Comparison of ENCODE assay signal across 15 cellular contexts in genomic region chr21:37430184-37430821, GRCh38.
A peak's percentile ranks its signal among the peaks of the same experiment; 100 is the strongest.
DNase-seq lines count a peak whose midpoint lies in the region; ATAC-seq lines count a peak whose summit lies in the region.
"Had no signal": no experiment of that assay in that cellular context is flagged by ENCODE, and none has a peak within 500 bp of the region (broad histone marks: within the 10 kb centered on the region; RNA-seq: fewer than 3 reads in every experiment).

No MANE protein-coding gene starts in this region.

- H3K27ac ChIP-seq in CD8-positive, alpha-beta memory T cell (ENCODE audit: low read depth, low read length): no peak overlapping the region
- H3K27ac ChIP-seq in KOPT-K1 (ENCODE audit: low read depth, low read length, poor library complexity, severe bottlenecking): peak overlapping the region; percentile 68
- no peak overlapping the region for H3K27ac ChIP-seq in substantia nigra (ENCODE audit: low read depth, low read length, poor library complexity, severe bottlenecking)
- H3K27ac ChIP-seq: BLaER1 treated with 17β-estradiol and CSF1 and Interleukin-3, amounts not matched to agents 10 nM and 100 nM; SJCRH30 had no signal

- peak overlapping the region in 4 of 7 donors; percentile 10 to 65 (median 20) for H3K4me3 Mint-ChIP-seq in CD8-positive, alpha-beta memory T cell
- H3K4me3 Mint-ChIP-seq in effector memory CD8-positive, alpha-beta T cell: peak overlapping the region; percentile 42 to 47
- H3K4me3 Mint-ChIP-seq: dendritic cell treated with granulocyte-macrophage colony-stimulating factor and Interleukin-4, amounts not matched to agents 40 ng/mL and 50 ng/mL, for 4 days had no signal

- H3K36me3 Mint-ChIP-seq in CD8-positive, alpha-beta memory T cell: peaks cover 0 to 49% (median 21%) of the 10 kb centered on the region in 3 donors
- peaks cover 28% of the 10 kb centered on the region for H3K36me3 Mint-ChIP-seq in effector memory CD8-positive, alpha-beta T cell (ENCODE audit: insufficient read depth)

- no peaks in the 10 kb centered on the region for H3K27me3 ChIP-seq in CD8-positive, alpha-beta memory T cell (ENCODE audit: insufficient read depth, low read length, poor library complexity, severe bottlenecking)
- H3K27me3 ChIP-seq: BLaER1 treated with 17β-estradiol and CSF1 and Interleukin-3, amounts not matched to agents 10 nM and 100 nM; SJCRH30 had no signal

- H3K4me3 ChIP-seq in CD8-positive, alpha-beta memory T cell (ENCODE audit: low read length): no peak overlapping the region
- H3K4me3 ChIP-seq: BLaER1 treated with 17β-estradiol and CSF1 and Interleukin-3, amounts not matched to agents 10 nM and 100 nM; SJCRH30 had no signal

- no peak for DNase-seq in CD8-positive, alpha-beta memory T cell
- DNase-seq in effector memory CD8-positive, alpha-beta T cell: no peak
- DNase-seq in myocyte (ENCODE audit: low read depth): peak; percentile 43
- DNase-seq in substantia nigra (lab: John Stamatoyannopoulos, UW): no peak
- DNase-seq in SK-N-DZ (ENCODE audit: low spot score): no peak
- DNase-seq: foreskin melanocyte; NCI-H1436 treated with DMSO at 0.1 percent for 48 hours; NCI-H748 treated with DMSO at 0.1 percent for 48 hours; SJCRH30; stimulated activated naive CD4-positive, alpha-beta T cell treated with Interleukin-2 at 50 U/mL for 16 hours had no signal

- POLR2A ChIA-PET in CD8-positive, alpha-beta memory T cell (lab: Charles Lee): no interaction called here

- peak; percentile 8 for ATAC-seq in effector memory CD8-positive, alpha-beta T cell (replicated peaks)
- no peak for ATAC-seq in HG02938 (IDR thresholded peaks at IDR 0.05; ENCODE audit: unreplicated experiment)
- ATAC-seq in GM21367 (IDR thresholded peaks at IDR 0.05; ENCODE audit: unreplicated experiment): no peak

- H3K4me1 ChIP-seq in CD8-positive, alpha-beta memory T cell (ENCODE audit: insufficient read depth, low read length): peaks cover 38% of the 10 kb centered on the region

- H3K9me3 ChIP-seq in CD8-positive, alpha-beta memory T cell (ENCODE audit: low read length): no peaks in the 10 kb centered on the region
- no peaks in the 10 kb centered on the region for H3K9me3 ChIP-seq in KOPT-K1 (ENCODE audit: insufficient read depth, low read length, poor library complexity, severe bottlenecking)
- H3K9me3 ChIP-seq: SJCRH30 had no signal

- H3K27me3 Mint-ChIP-seq in CD8-positive, alpha-beta memory T cell: no peaks in the 10 kb centered on the region
- no peaks in the 10 kb centered on the region for H3K27me3 Mint-ChIP-seq in effector memory CD8-positive, alpha-beta T cell
- H3K27me3 Mint-ChIP-seq: dendritic cell treated with granulocyte-macrophage colony-stimulating factor and Interleukin-4, amounts not matched to agents 40 ng/mL and 50 ng/mL, for 4 days had no signal

- CTCF ChIA-PET in CD8-positive, alpha-beta memory T cell (lab: Charles Lee): interaction anchor here (2.0 kb wide), 1 partner anchor 21 kb away, joined by 5 read pairs; no protein-coding TSS in a partner anchor

- H3K9me3 Mint-ChIP-seq in CD8-positive, alpha-beta memory T cell: no peaks in the 10 kb centered on the region
- no peaks in the 10 kb centered on the region for H3K9me3 Mint-ChIP-seq in effector memory CD8-positive, alpha-beta T cell

- no peaks in the 10 kb centered on the region for H3K36me3 ChIP-seq in CD8-positive, alpha-beta memory T cell (ENCODE audit: insufficient read depth, low read length)
- H3K36me3 ChIP-seq in KOPT-K1 (ENCODE audit: insufficient read depth, low read length): peaks cover 26% of the 10 kb centered on the region

- H3K4me1 Mint-ChIP-seq in CD8-positive, alpha-beta memory T cell: peaks cover 66 to 82% (median 82%) of the 10 kb centered on the region in 3 donors
- H3K4me1 Mint-ChIP-seq in effector memory CD8-positive, alpha-beta T cell (ENCODE audit: low read depth in 2 of 2): peaks cover 43 to 72% of the 10 kb centered on the region in 2 donors

- peak overlapping the region; percentile 29 to 79 (median 71) for H3K27ac Mint-ChIP-seq in CD8-positive, alpha-beta memory T cell
- peak overlapping the region; percentile 60 to 70 for H3K27ac Mint-ChIP-seq in effector memory CD8-positive, alpha-beta T cell
